11 cellular contexts compared by ENCODE assay signal in the genomic region with DNA sequence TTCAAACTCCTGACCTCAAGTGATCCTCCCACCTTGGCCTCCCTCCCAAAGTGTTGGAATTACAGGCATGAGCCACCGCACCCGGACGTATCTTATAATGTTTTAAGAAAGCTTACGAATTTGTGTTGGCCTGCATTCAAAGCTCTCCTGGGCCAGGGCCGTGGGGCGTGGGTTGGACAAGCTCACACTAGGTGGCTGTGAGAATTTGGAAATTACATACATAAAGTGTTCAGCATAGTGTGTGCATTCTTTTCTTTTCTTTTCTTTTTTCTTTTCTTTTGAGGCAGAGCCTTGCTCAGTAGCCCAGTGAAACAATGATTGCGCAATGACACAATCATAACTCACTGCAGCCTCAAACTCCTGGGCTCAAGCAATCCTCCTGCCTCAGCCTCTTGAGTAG.
DNase-seq lines count a peak whose midpoint lies in the region; ATAC-seq and TF ChIP-seq lines count a peak whose summit lies in the region.
"Had no signal": no experiment of that assay in that cellular context is flagged by ENCODE, and none has a peak within 500 bp of the region (broad histone marks: within the 10 kb centered on the region; RNA-seq: fewer than 3 reads in every experiment).

No MANE protein-coding gene starts in this region.

- H3K9me3 Mint-ChIP-seq in activated naive CD4-positive, alpha-beta T cell treated with anti-CD3 and anti-CD28 coated beads, Interleukin-2, amount 10 ng/mL, durations not matched to agents 7 days and 5 days = no peaks in the 10 kb centered on the region
- H3K9me3 Mint-ChIP-seq: effector memory CD8-positive, alpha-beta T cell; stimulated activated naive CD8-positive, alpha-beta T cell treated with anti-CD3 and anti-CD28 coated beads, Interleukin-15, Interleukin-2, amounts not matched to agents 100 ng/mL and 50 ng/mL, for 24 hours had no signal

- H3K9ac ChIP-seq in adipocyte (ENCODE audit: low read length) = no peak overlapping the region
- no peak overlapping the region for H3K9ac ChIP-seq in subcutaneous abdominal adipose tissue (ENCODE audit: low read length in 5 of 5)

- H3K27ac Mint-ChIP-seq in activated naive CD4-positive, alpha-beta T cell treated with anti-CD3 and anti-CD28 coated beads, Interleukin-2, amount 10 ng/mL, durations not matched to agents 7 days and 5 days = no peak overlapping the region
- H3K27ac Mint-ChIP-seq: stimulated activated naive CD8-positive, alpha-beta T cell treated with anti-CD3 and anti-CD28 coated beads, Interleukin-15, Interleukin-2, amounts not matched to agents 100 ng/mL and 50 ng/mL, for 24 hours had no signal

- H3K27ac ChIP-seq in HEK293 (ENCODE audit: extremely low read depth, low read depth, low read length) = no peak overlapping the region
- peak overlapping the region; percentile 93 for H3K27ac ChIP-seq in subcutaneous abdominal adipose tissue (ENCODE audit: low read depth, low read length)

- H3K9me3 ChIP-seq in HEK293 (ENCODE audit: control insufficient read depth, insufficient read depth, low read depth, low read length) (no peaks in the 10 kb centered on the region), adipocyte (ENCODE audit: control insufficient read depth, low read length) (no peaks in the 10 kb centered on the region), subcutaneous abdominal adipose tissue (ENCODE audit: control insufficient read depth in 5 of 5, low read length in 5 of 5) (no peaks in the 10 kb centered on the region)

- DNase-seq in adipocyte (ENCODE audit: low read depth) (peak; percentile 74), foreskin fibroblast (peak; percentile 18 to 48), NCI-H2227 (lab: John Stamatoyannopoulos, UW; ENCODE audit: unreplicated experiment) (no peak)
- no peak for DNase-seq in activated naive CD4-positive, alpha-beta T cell treated with anti-CD3 and anti-CD28 coated beads, Interleukin-2, amount 10 ng/mL, durations not matched to agents 7 days and 5 days
- DNase-seq: effector memory CD8-positive, alpha-beta T cell; NCI-H1417 had no signal

- TF ChIP-seq CTCF in HEK293 (tag by site-specific recombination; IDR thresholded peaks at IDR 0.05) (no peak), foreskin fibroblast (IDR thresholded peaks at IDR 0.05; ENCODE audit: low read depth, low read length) (no peak)

- ATAC-seq in HG02885 (IDR thresholded peaks at IDR 0.05; ENCODE audit: poor library complexity, unreplicated experiment) = no peak
- no peak for ATAC-seq in HG02970 (IDR thresholded peaks at IDR 0.05; ENCODE audit: low FRiP score, unreplicated experiment)
- ATAC-seq: effector memory CD8-positive, alpha-beta T cell had no signal

- peaks cover 32% of the 10 kb centered on the region for H3K4me1 Mint-ChIP-seq in activated naive CD4-positive, alpha-beta T cell treated with anti-CD3 and anti-CD28 coated beads, Interleukin-2, amount 10 ng/mL, durations not matched to agents 7 days and 5 days

- CTCF ChIA-PET in HEK293 (lab: Yijun Ruan, JAX) = interaction anchor here (0.6 to 2.7 kb wide), 5 partner anchors 14 to 295 kb away, joined by 3 to 12 read pairs (median 4); no protein-coding TSS in a partner anchor
- CTCF ChIA-PET in activated naive CD4-positive, alpha-beta T cell treated with anti-CD3 and anti-CD28 coated beads, Interleukin-2, amount 10 ng/mL, durations not matched to agents 7 days and 5 days (lab: Charles Lee) = interaction anchor here (1.8 to 2.1 kb wide), 2 partner anchors 39 to 64 kb away, joined by 6 to 9 read pairs; no protein-coding TSS in a partner anchor

- POLR2A ChIA-PET in HEK293 (lab: Yijun Ruan, JAX) = interaction anchor here (3.6 kb wide), 1 partner anchor 49 kb away, joined by 18 read pairs; no protein-coding TSS in a partner anchor

- H3K27me3 ChIP-seq in adipocyte (replicated peaks; ENCODE audit: control insufficient read depth, insufficient read depth, low read length) (no peaks in the 10 kb centered on the region), subcutaneous abdominal adipose tissue (ENCODE audit: control insufficient read depth in 5 of 5, insufficient read depth in 4 of 5, low read length in 5 of 5) (no peaks in the 10 kb centered on the region)

- no peaks in the 10 kb centered on the region for H3K27me3 Mint-ChIP-seq in activated naive CD4-positive, alpha-beta T cell treated with anti-CD3 and anti-CD28 coated beads, Interleukin-2, amount 10 ng/mL, durations not matched to agents 7 days and 5 days
- H3K27me3 Mint-ChIP-seq: effector memory CD8-positive, alpha-beta T cell; stimulated activated naive CD8-positive, alpha-beta T cell treated with anti-CD3 and anti-CD28 coated beads, Interleukin-15, Interleukin-2, amounts not matched to agents 100 ng/mL and 50 ng/mL, for 24 hours had no signal

- no peak overlapping the region for H3K4me3 ChIP-seq in HEK293 (ENCODE audit: low read depth, low read length)
- no peak overlapping the region for H3K4me3 ChIP-seq in adipocyte (ENCODE audit: low read length)
- H3K4me3 ChIP-seq in foreskin fibroblast (ENCODE audit: low read depth in 1 of 2, low read length in 2 of 2) = no peak overlapping the region
- no peak overlapping the region for H3K4me3 ChIP-seq in subcutaneous abdominal adipose tissue (ENCODE audit: low read depth in 1 of 5, low read length in 5 of 5)

- peaks cover 9% of the 10 kb centered on the region for H3K36me3 Mint-ChIP-seq in activated naive CD4-positive, alpha-beta T cell treated with anti-CD3 and anti-CD28 coated beads, Interleukin-2, amount 10 ng/mL, durations not matched to agents 7 days and 5 days

- no peaks in the 10 kb centered on the region for H3K36me3 ChIP-seq in HEK293 (ENCODE audit: control insufficient read depth in 2 of 2, insufficient read depth in 1 of 2, low read length in 2 of 2)
- H3K36me3 ChIP-seq in adipocyte (ENCODE audit: control insufficient read depth, insufficient read depth, low read length, severe bottlenecking) = no peaks in the 10 kb centered on the region
- H3K36me3 ChIP-seq in subcutaneous abdominal adipose tissue (ENCODE audit: control insufficient read depth in 5 of 5, insufficient read depth in 5 of 5, low read length in 5 of 5) = peaks cover 0 to 1% (median 0%) of the 10 kb centered on the region in 5 donors

- H3K4me3 Mint-ChIP-seq in activated naive CD4-positive, alpha-beta T cell treated with anti-CD3 and anti-CD28 coated beads, Interleukin-2, amount 10 ng/mL, durations not matched to agents 7 days and 5 days = no peak overlapping the region
- H3K4me3 Mint-ChIP-seq: stimulated activated naive CD8-positive, alpha-beta T cell treated with anti-CD3 and anti-CD28 coated beads, Interleukin-15, Interleukin-2, amounts not matched to agents 100 ng/mL and 50 ng/mL, for 24 hours had no signal

- H3K4me1 ChIP-seq in HEK293 (ENCODE audit: control insufficient read depth, insufficient read depth, low read length) (peaks cover 8% of the 10 kb centered on the region), adipocyte (ENCODE audit: control insufficient read depth, insufficient read depth, low read length) (peaks cover 34% of the 10 kb centered on the region), subcutaneous abdominal adipose tissue (ENCODE audit: control insufficient read depth in 5 of 5, insufficient read depth in 5 of 5, low read length in 5 of 5) (peaks cover 4 to 37% (median 33%) of the 10 kb centered on the region in 5 donors)

TF ChIP-seq in HEK293, 187 proteins besides CTCF, POLR2A, EP300 and RAD21:
- TF ChIP-seq ZNF660 (tag by site-specific recombination; IDR thresholded peaks at IDR 0.05) = no peak
- no peak for TF ChIP-seq ZNF544 (tag by site-specific recombination; IDR thresholded peaks at IDR 0.05)
- TF ChIP-seq ZNF394 (tag by site-specific recombination; IDR thresholded peaks at IDR 0.05; ENCODE audit: borderline replicate concordance) = 0 out of 2 replicates have a peak, but pooled peaks have one; percentile 8
- TF ChIP-seq PRDM1 (tag by site-specific recombination; IDR thresholded peaks at IDR 0.05) = peak; percentile 79
- TF ChIP-seq ZNF132 (tag by site-specific recombination; IDR thresholded peaks at IDR 0.05; ENCODE audit: borderline replicate concordance) = no peak
- peak; percentile 34; the same call in 1 of the 2 replicates for TF ChIP-seq ZEB2 (tag by site-specific recombination; IDR thresholded peaks at IDR 0.05)
- TF ChIP-seq ZNF785 (tag by site-specific recombination; IDR thresholded peaks at IDR 0.05) = no peak
- TF ChIP-seq ZBTB17 (tag by site-specific recombination; IDR thresholded peaks at IDR 0.05) = 0 out of 2 replicates have a peak, but pooled peaks have one; percentile 27
- no peak for TF ChIP-seq ZNF341 (tag by site-specific recombination; IDR thresholded peaks at IDR 0.05; ENCODE audit: low read depth)
- 0 out of 2 replicates have a peak, but pooled peaks have one; percentile 36 for TF ChIP-seq ZNF366 (tag by site-specific recombination; conservative IDR thresholded peaks at IDR 0.05)

Comparison
In these comparisons a context has a peak if more than half of its experiments do, and no peak if none do; other contexts are left out.
1. DNase-seq: peak in adipocyte (single experiment) and foreskin fibroblast (2 of 2); none in NCI-H2227 (single experiment) and activated naive CD4-positive, alpha-beta T cell treated with anti-CD3 and anti-CD28 coated beads, Interleukin-2, amount 10 ng/mL, durations not matched to agents 7 days and 5 days (single experiment).